In genomic region chr7:28083159-28083997, GRCh38 we compare ENCODE assay signal across 14 cellular contexts.
DNase-seq lines count a peak whose midpoint lies in the region; ATAC-seq, FAIRE-seq and TF ChIP-seq lines count a peak whose summit lies in the region.
"Had no signal": no experiment of that assay in that cellular context is flagged by ENCODE, and none has a peak within 500 bp of the region (broad histone marks: within the 10 kb centered on the region; RNA-seq: fewer than 3 reads in every experiment).

No MANE protein-coding gene starts in this region.

- no TSS peak for BruUV-seq in HepG2 (replicated peaks; lab: Mats Ljungman, UMichigan)

- H3K4me2 ChIP-seq in Loucy (ENCODE audit: low read depth, low read length, poor library complexity, severe bottlenecking) (peak overlapping the region; percentile 24), astrocyte (ENCODE audit: low read length) (no peak overlapping the region), HepG2 (ENCODE audit: low read depth, low read length) (no peak overlapping the region)

- peaks cover 52% of the 10 kb centered on the region for H3K79me2 ChIP-seq in Loucy (ENCODE audit: insufficient read depth, low read length)
- H3K79me2 ChIP-seq in astrocyte (ENCODE audit: insufficient read depth, low read length) = no peaks in the 10 kb centered on the region
- no peaks in the 10 kb centered on the region for H3K79me2 ChIP-seq in HepG2 (ENCODE audit: insufficient read depth, low read length)

- H3K9me3 ChIP-seq in Loucy (ENCODE audit: insufficient read depth, low read depth, low read length) (no peaks in the 10 kb centered on the region), astrocyte (ENCODE audit: insufficient read depth, low read depth, low read length) (no peaks in the 10 kb centered on the region), HepG2 (ENCODE audit: low read length) (no peaks in the 10 kb centered on the region)
- H3K9me3 ChIP-seq: body of pancreas had no signal

- H3K9me3 Mint-ChIP-seq in astrocyte (ENCODE audit: unreplicated experiment) = no peaks in the 10 kb centered on the region
- H3K9me3 Mint-ChIP-seq in stimulated activated naive B cell treated with anti-CD40 and anti-IgM and Interleukin-4, amounts not matched to agents 10 μg/mL and 1 μg/mL and 100 μg/mL, for 72 hours = no peaks in the 10 kb centered on the region
- H3K9me3 Mint-ChIP-seq: T-helper 1 cell treated with Interleukin-12 subunit alpha and Interleukin-12 subunit beta and Interleukin-4 antibody, amounts not matched to agents 30 μg/mL and 1 μg/mL, for 36 hours had no signal

- no peak overlapping the region for H3K27ac Mint-ChIP-seq in astrocyte (ENCODE audit: unreplicated experiment)
- H3K27ac Mint-ChIP-seq in stimulated activated naive B cell treated with anti-CD40 and anti-IgM and Interleukin-4, amounts not matched to agents 10 μg/mL and 1 μg/mL and 100 μg/mL, for 72 hours = peak overlapping the region; percentile 38
- H3K27ac Mint-ChIP-seq: T-helper 1 cell treated with Interleukin-12 subunit alpha and Interleukin-12 subunit beta and Interleukin-4 antibody, amounts not matched to agents 30 μg/mL and 1 μg/mL, for 36 hours had no signal

- no peaks in the 10 kb centered on the region for H4K20me1 ChIP-seq in Loucy (ENCODE audit: insufficient read depth, low read length, poor library complexity, severe bottlenecking)
- peaks cover 34% of the 10 kb centered on the region for H4K20me1 ChIP-seq in astrocyte (ENCODE audit: insufficient read depth, low read length)
- no peaks in the 10 kb centered on the region for H4K20me1 ChIP-seq in HepG2 (ENCODE audit: insufficient read depth, low read length)

- H3K36me3 ChIP-seq in Loucy (ENCODE audit: insufficient read depth, low read length) (no peaks in the 10 kb centered on the region), astrocyte (ENCODE audit: insufficient read depth, low read length) (no peaks in the 10 kb centered on the region), HepG2 (replicated peaks in 1 of 2; ENCODE audit: control insufficient read depth in 1 of 2, insufficient read depth in 2 of 2, low read length in 2 of 2) (no peaks in the 10 kb centered on the region)

- no peak overlapping the region for H3K4me3 ChIP-seq in Loucy (ENCODE audit: low read length, poor library complexity, severe bottlenecking)
- no peak overlapping the region for H3K4me3 ChIP-seq in astrocyte (ENCODE audit: insufficient read depth, low read depth, low read length)
- no peak overlapping the region for H3K4me3 ChIP-seq in HepG2 (replicated peaks in 1 of 3; ENCODE audit: insufficient read depth in 1 of 3, low read depth in 2 of 3, low read length in 3 of 3)
- H3K4me3 ChIP-seq: body of pancreas had no signal

- H2AFZ ChIP-seq in Loucy (ENCODE audit: low read length) (no peak overlapping the region), astrocyte (ENCODE audit: low read depth, low read length) (no peak overlapping the region), HepG2 (ENCODE audit: low read length) (no peak overlapping the region)

- 16% methylated on average over 8 of the region's 8 CpGs for WGBS in HepG2 (ENCODE audit: low lambda C conversion rate)

- TF ChIP-seq RAD21 in HepG2 (CRISPR knock-in tag; IDR thresholded peaks at IDR 0.05) = no peak

- ATAC-seq in HepG2 (no peak), HG02973 (IDR thresholded peaks at IDR 0.05; ENCODE audit: unreplicated experiment) (no peak), HG03439 (IDR thresholded peaks at IDR 0.05; ENCODE audit: unreplicated experiment) (no peak)
- ATAC-seq in stimulated activated naive B cell treated with anti-CD40 and anti-IgM and Interleukin-4, amounts not matched to agents 10 μg/mL and 1 μg/mL and 100 μg/mL, for 72 hours (replicated peaks) = no peak
- ATAC-seq: body of pancreas had no signal

- TF ChIP-seq EP300 in HepG2 (IDR thresholded peaks at IDR 0.05; ENCODE audit: low read depth in 2 of 2, low read length in 2 of 2) = no peak
- TF ChIP-seq EP300 in HepG2 (CRISPR knock-in tag; IDR thresholded peaks at IDR 0.05; ENCODE audit: borderline replicate concordance) = no peak

- H3K27me3 Mint-ChIP-seq in astrocyte (ENCODE audit: low read depth, unreplicated experiment) = no peaks in the 10 kb centered on the region
- no peaks in the 10 kb centered on the region for H3K27me3 Mint-ChIP-seq in stimulated activated naive B cell treated with anti-CD40 and anti-IgM and Interleukin-4, amounts not matched to agents 10 μg/mL and 1 μg/mL and 100 μg/mL, for 72 hours

- POLR2A ChIA-PET in HepG2 (lab: Yijun Ruan, JAX) = no interaction called here

- H3K9me2 ChIP-seq in Loucy (replicated peaks; ENCODE audit: low read depth, low read length) = no peaks in the 10 kb centered on the region

- DNase-seq in astrocyte (ENCODE audit: low read depth) (no peak), HepG2 (ENCODE audit: low spot score) (no peak), ACHN (no peak)
- no peak for DNase-seq in stimulated activated naive B cell treated with anti-CD40 and anti-IgM and Interleukin-4, amounts not matched to agents 10 μg/mL and 1 μg/mL and 100 μg/mL, for 72 hours
- no peak for DNase-seq in activated CD4-positive, alpha-beta T cell treated with anti-CD3 and anti-CD28 coated beads, Interleukin-2, amount 50 U/mL, for 4 hours
- DNase-seq: DMS153; KBM-7; NCI-H510A; stimulated activated CD4-positive, alpha-beta T cell treated with anti-CD3 and anti-CD28 coated beads, Interleukin-1b, Interleukin-23, amount 100 ng/mL, for 48 hours had no signal

- FAIRE-seq in astrocyte (lab: Jason Lieb, UNC) (peak; percentile 9), HepG2 (lab: Jason Lieb, UNC) (no peak)

- no peak overlapping the region for H3K4me3 Mint-ChIP-seq in astrocyte (ENCODE audit: unreplicated experiment)
- no peak overlapping the region for H3K4me3 Mint-ChIP-seq in stimulated activated naive B cell treated with anti-CD40 and anti-IgM and Interleukin-4, amounts not matched to agents 10 μg/mL and 1 μg/mL and 100 μg/mL, for 72 hours
- H3K4me3 Mint-ChIP-seq: T-helper 1 cell treated with Interleukin-12 subunit alpha and Interleukin-12 subunit beta and Interleukin-4 antibody, amounts not matched to agents 30 μg/mL and 1 μg/mL, for 36 hours had no signal

- H3K27ac ChIP-seq in astrocyte (ENCODE audit: low read depth, low read length) = no peak overlapping the region
- no peak overlapping the region for H3K27ac ChIP-seq in HepG2 (ENCODE audit: extremely low read length, insufficient read depth, low read length)

- H3F3A ChIP-seq in Loucy (ENCODE audit: low read depth) = peaks cover 9% of the 10 kb centered on the region; the same call in 1 of the 2 replicates

- TF ChIP-seq CTCF in Loucy (conservative IDR thresholded peaks at IDR 0.05; ENCODE audit: low read length) = no peak
- TF ChIP-seq CTCF in astrocyte (IDR thresholded peaks at IDR 0.05; ENCODE audit: insufficient read depth, low read depth, low read length) = no peak
- no peak for TF ChIP-seq CTCF in HepG2 (CRISPR knock-in tag; IDR thresholded peaks at IDR 0.05)

- H3K9ac ChIP-seq in Loucy (ENCODE audit: low read depth, low read length, poor library complexity, severe bottlenecking) (peak overlapping the region; percentile 5), astrocyte (ENCODE audit: low read length) (no peak overlapping the region), HepG2 (ENCODE audit: insufficient read depth, low read depth, low read length) (no peak overlapping the region)

- CTCF ChIA-PET in HepG2 (lab: Yijun Ruan, JAX; ENCODE audit: low intra/inter-chr PET ratio, low total read pairs) = no interaction called here

- H3K27me3 ChIP-seq in Loucy (ENCODE audit: insufficient read depth, low read length, poor library complexity, severe bottlenecking) = no peaks in the 10 kb centered on the region
- no peaks in the 10 kb centered on the region for H3K27me3 ChIP-seq in astrocyte (ENCODE audit: insufficient read depth, low read length)
- H3K27me3 ChIP-seq in HepG2 (ENCODE audit: control insufficient read depth in 1 of 2, insufficient read depth in 2 of 2, low read length in 2 of 2) = peaks cover 0 to 6% of the 10 kb centered on the region in 2 experiments; a peak in 2 of 5 replicates
- H3K27me3 ChIP-seq: body of pancreas had no signal

- H3K36me3 Mint-ChIP-seq in astrocyte (ENCODE audit: low read depth, unreplicated experiment) = peaks cover 5% of the 10 kb centered on the region
- H3K36me3 Mint-ChIP-seq in stimulated activated naive B cell treated with anti-CD40 and anti-IgM and Interleukin-4, amounts not matched to agents 10 μg/mL and 1 μg/mL and 100 μg/mL, for 72 hours = peaks cover 3% of the 10 kb centered on the region in 2 donors

- H3K4me1 ChIP-seq in Loucy (ENCODE audit: insufficient read depth, low read length, poor library complexity, severe bottlenecking) (peaks cover 89% of the 10 kb centered on the region), astrocyte (ENCODE audit: insufficient read depth, low read length) (no peaks in the 10 kb centered on the region), HepG2 (ENCODE audit: insufficient read depth, low read length) (no peaks in the 10 kb centered on the region)
- H3K4me1 ChIP-seq: body of pancreas had no signal

- intact Hi-C loops in HepG2 (cut with micrococcal nuclease; ENCODE audit: unreplicated experiment) = no loop called here

- no peak for TF ChIP-seq POLR2A in HepG2 (IDR thresholded peaks at IDR 0.05; ENCODE audit: insufficient read depth in 1 of 2, low read depth in 2 of 2, low read length in 2 of 2)

- H3K4me1 Mint-ChIP-seq in astrocyte (ENCODE audit: low read depth, unreplicated experiment) = peaks cover 8% of the 10 kb centered on the region
- H3K4me1 Mint-ChIP-seq in stimulated activated naive B cell treated with anti-CD40 and anti-IgM and Interleukin-4, amounts not matched to agents 10 μg/mL and 1 μg/mL and 100 μg/mL, for 72 hours = peaks cover 28 to 61% of the 10 kb centered on the region in 2 donors

- in situ Hi-C loops in HepG2 (cut with HindIII; ENCODE audit: extremely low pct_ligation_motif_present, low pct_unique_long_range_greater_than_20kb) = no loop called here
- in situ Hi-C loops in ACHN (cut with HindIII; ENCODE audit: low pct_ligation_motif_present, low pct_unique_long_range_greater_than_20kb, low sequenced_read_pairs) = no loop called here

TF ChIP-seq in HepG2, 621 proteins besides CTCF, POLR2A, EP300 and RAD21:
- no peak for TF ChIP-seq EHMT2 (IDR thresholded peaks at IDR 0.05; ENCODE audit: borderline replicate concordance, low read depth, low read length)
- no peak for TF ChIP-seq ZNF460 (CRISPR knock-in tag; IDR thresholded peaks at IDR 0.05; ENCODE audit: borderline replicate concordance)
- TF ChIP-seq KAT8 (CRISPR knock-in tag; IDR thresholded peaks at IDR 0.05) = no peak
- no peak for TF ChIP-seq RAD51 (IDR thresholded peaks at IDR 0.05; ENCODE audit: borderline replicate concordance)
- no peak for TF ChIP-seq JUND (CRISPR knock-in tag; IDR thresholded peaks at IDR 0.05)
- peak; percentile 67; the same call in 1 of the 2 replicates for TF ChIP-seq CEBPB (IDR thresholded peaks at IDR 0.05; ENCODE audit: borderline replicate concordance, low read depth, low read length)
